Comparison of ENCODE assay signal across 22 cellular contexts in genomic region chr17:74822329-74823175, GRCh38. TPM values are rescaled to one million over a fixed set of nuclear protein-coding genes. Genes with fewer than 3 reads are reported as not detected.
DNase-seq lines count a peak whose midpoint lies in the region; ATAC-seq lines count a peak whose summit lies in the region.
"Had no signal": no experiment of that assay in that cellular context is flagged by ENCODE, and none has a peak within 500 bp of the region (broad histone marks: within the 10 kb centered on the region; RNA-seq: fewer than 3 reads in every experiment).

No MANE protein-coding gene starts in this region.

- CTCF ChIA-PET in T-cell (lab: Charles Lee): interaction anchor here in 1 of 2 donors (0.5 kb wide), 1 partner anchor 165 kb away, joined by 5 read pairs; no protein-coding TSS in a partner anchor

- H3K36me3 Mint-ChIP-seq in T-cell: peaks cover 31% of the 10 kb centered on the region
- H3K36me3 Mint-ChIP-seq in T-helper 17 cell (ENCODE audit: low read depth): peaks cover 3% of the 10 kb centered on the region
- H3K36me3 Mint-ChIP-seq: activated CD8-positive, alpha-beta memory T cell treated with anti-CD3 and anti-CD28 coated beads, Interleukin-2, amount 10 ng/mL, durations not matched to agents 7 days and 5 days; natural killer cell had no signal

- ATAC-seq in Right ventricle myocardium inferior (peak; percentile 86), GM21619 (IDR thresholded peaks at IDR 0.05; ENCODE audit: unreplicated experiment) (no peak), T-cell (replicated peaks in 1 of 4) (no peak), T-helper 17 cell (no peak), GM21367 (IDR thresholded peaks at IDR 0.05; ENCODE audit: unreplicated experiment) (no peak)
- ATAC-seq: activated CD8-positive, alpha-beta memory T cell treated with anti-CD3 and anti-CD28 coated beads, Interleukin-2, amount 10 ng/mL, durations not matched to agents 7 days and 5 days; activated naive CD8-positive, alpha-beta T cell treated with anti-CD3 and anti-CD28 coated beads, Interleukin-2, amount 50 U/mL, for 24 hours; natural killer cell had no signal

- POLR2A ChIA-PET in T-cell (lab: Charles Lee): no interaction called here

- H3K9me3 ChIP-seq in T-helper 17 cell (ENCODE audit: control insufficient read depth, low read length, poor library complexity, severe bottlenecking): no peaks in the 10 kb centered on the region
- H3K9me3 ChIP-seq: spleen had no signal

- DNase-seq in Right ventricle myocardium inferior (ENCODE audit: missing footprints): no peak
- no peak for DNase-seq in cardiac septum (ENCODE audit: low spot score)
- DNase-seq in head of caudate nucleus: peak in 33 of 42 donors; percentile 39 to 80 (median 65)
- peak; percentile 26 for DNase-seq in myocyte (ENCODE audit: low read depth)
- no peak for DNase-seq in T-cell
- DNase-seq in T-helper 17 cell: no peak
- DNase-seq: activated CD4-positive, alpha-beta T cell treated with anti-CD3 and anti-CD28 coated beads for 4 hours; activated CD8-positive, alpha-beta memory T cell treated with anti-CD3 and anti-CD28 coated beads, Interleukin-2, amount 10 ng/mL, durations not matched to agents 7 days and 5 days; activated naive CD8-positive, alpha-beta T cell treated with anti-CD3 and anti-CD28 coated beads, Interleukin-2, amount 50 U/mL, for 24 hours; CD4-positive, CD25-positive, alpha-beta regulatory T cell; central memory CD4-positive, alpha-beta T cell; DMS153; glutamatergic neuron; mesenchymal stem cell; natural killer cell; NCI-H187; spleen; SW 1271 had no signal

- H3K4me3 Mint-ChIP-seq in T-cell (no peak overlapping the region), T-helper 17 cell (no peak overlapping the region)
- H3K4me3 Mint-ChIP-seq: activated CD8-positive, alpha-beta memory T cell treated with anti-CD3 and anti-CD28 coated beads, Interleukin-2, amount 10 ng/mL, durations not matched to agents 7 days and 5 days; activated naive CD8-positive, alpha-beta T cell treated with anti-CD3 and anti-CD28 coated beads, Interleukin-2, amount 50 U/mL, for 24 hours; CD4-positive, CD25-positive, alpha-beta regulatory T cell; natural killer cell had no signal

- H3K27me3 Mint-ChIP-seq in T-cell (no peaks in the 10 kb centered on the region), T-helper 17 cell (no peaks in the 10 kb centered on the region)
- H3K27me3 Mint-ChIP-seq: activated CD8-positive, alpha-beta memory T cell treated with anti-CD3 and anti-CD28 coated beads, Interleukin-2, amount 10 ng/mL, durations not matched to agents 7 days and 5 days; activated naive CD8-positive, alpha-beta T cell treated with anti-CD3 and anti-CD28 coated beads, Interleukin-2, amount 50 U/mL, for 24 hours; CD4-positive, CD25-positive, alpha-beta regulatory T cell; progenitor cell of endocrine pancreas had no signal

- intact Hi-C loops in Right ventricle myocardium inferior (cut with DNase I) (no loop called here), cardiac septum (cut with DNase I) (no loop called here), head of caudate nucleus (cut with DNase I) (no loop called here)

- no peaks in the 10 kb centered on the region for H3K9me3 Mint-ChIP-seq in T-cell
- H3K9me3 Mint-ChIP-seq: activated naive CD8-positive, alpha-beta T cell treated with anti-CD3 and anti-CD28 coated beads, Interleukin-2, amount 50 U/mL, for 24 hours; activated T-helper 2 cell treated with anti-CD3 and anti-CD28 coated beads, Interferon-gamma antibody, Interleukin-2, Interleukin-4, amounts not matched to agents 10 μg/mL and 5 μg/mL and 100 μg/mL, durations not matched to agents 14 hours and 24 hours and 36 hours; CD4-positive, CD25-positive, alpha-beta regulatory T cell; natural killer cell had no signal

- H3K27ac Mint-ChIP-seq in T-cell (no peak overlapping the region), T-helper 17 cell (no peak overlapping the region)
- H3K27ac Mint-ChIP-seq: activated CD8-positive, alpha-beta memory T cell treated with anti-CD3 and anti-CD28 coated beads, Interleukin-2, amount 10 ng/mL, durations not matched to agents 7 days and 5 days; activated naive CD8-positive, alpha-beta T cell treated with anti-CD3 and anti-CD28 coated beads, Interleukin-2, amount 50 U/mL, for 24 hours; activated T-helper 2 cell treated with anti-CD3 and anti-CD28 coated beads, Interferon-gamma antibody, Interleukin-2, Interleukin-4, amounts not matched to agents 10 μg/mL and 5 μg/mL and 100 μg/mL, durations not matched to agents 14 hours and 24 hours and 36 hours; CD4-positive, CD25-positive, alpha-beta regulatory T cell; natural killer cell; progenitor cell of endocrine pancreas had no signal

- H3K4me1 Mint-ChIP-seq in T-cell (no peaks in the 10 kb centered on the region), T-helper 17 cell (no peaks in the 10 kb centered on the region)
- H3K4me1 Mint-ChIP-seq: activated CD8-positive, alpha-beta memory T cell treated with anti-CD3 and anti-CD28 coated beads, Interleukin-2, amount 10 ng/mL, durations not matched to agents 7 days and 5 days; activated naive CD8-positive, alpha-beta T cell treated with anti-CD3 and anti-CD28 coated beads, Interleukin-2, amount 50 U/mL, for 24 hours; natural killer cell had no signal

RNA-seq across cellular contexts. Expression of gene GRIN2C, which starts 37.1 kb away (rescaled TPM):
- total RNA-seq in Right ventricle myocardium inferior: 1.2 TPM
- 0.70 TPM for total RNA-seq in cardiac septum
- 0.05 TPM in 1 of 2 replicates, not detected in the other for total RNA-seq in myocyte
- polyA plus RNA-seq in myocyte (2012): 0.13 TPM
- total RNA-seq in T-cell: not detected
- total RNA-seq in T-helper 17 cell: not detected
- total RNA-seq: CD4-positive, CD25-positive, alpha-beta regulatory T cell; natural killer cell had no signal
- polyA plus RNA-seq: CD4-positive, CD25-positive, alpha-beta regulatory T cell had no signal

RNA-seq across cellular contexts. Expression of gene NAT9, which starts 46.4 kb away (rescaled TPM):
- total RNA-seq in Right ventricle myocardium inferior (19.4 TPM), cardiac septum (27.6 TPM), myocyte (47.7 and 50.4 TPM in 2 replicates), T-cell (10 to 100 TPM; 37.2 to 74.4 (median 71.9) TPM), T-helper 17 cell (10 to 100 TPM; 32.3 to 32.8 TPM)
- 65.2 TPM for polyA plus RNA-seq in myocyte (2012)

RNA-seq across cellular contexts. Expression of gene FDXR, which starts 50.2 kb away (rescaled TPM):
- total RNA-seq in Right ventricle myocardium inferior (4.3 TPM), cardiac septum (3.9 TPM), myocyte (7.9 and 11.7 TPM in 2 replicates), T-cell (10 to 100 TPM in 3 of 5 donors, 1 to 10 TPM in 2; 4.2 to 20.7 (median 15.3) TPM), T-helper 17 cell (1 to 10 TPM; 4.5 to 8.7 TPM)
- 17.7 TPM for polyA plus RNA-seq in myocyte (2012)

Comparison
In these comparisons a context has a peak if more than half of its experiments do, and no peak if none do; other contexts are left out.
1. DNase-seq: peak in head of caudate nucleus (33 of 42) and myocyte (single experiment); none in Right ventricle myocardium inferior (single experiment), cardiac septum (single experiment), T-cell (0 of 34) and T-helper 17 cell (0 of 3).